Comparison of ENCODE assay signal across 8 cellular contexts in the genomic region with DNA sequence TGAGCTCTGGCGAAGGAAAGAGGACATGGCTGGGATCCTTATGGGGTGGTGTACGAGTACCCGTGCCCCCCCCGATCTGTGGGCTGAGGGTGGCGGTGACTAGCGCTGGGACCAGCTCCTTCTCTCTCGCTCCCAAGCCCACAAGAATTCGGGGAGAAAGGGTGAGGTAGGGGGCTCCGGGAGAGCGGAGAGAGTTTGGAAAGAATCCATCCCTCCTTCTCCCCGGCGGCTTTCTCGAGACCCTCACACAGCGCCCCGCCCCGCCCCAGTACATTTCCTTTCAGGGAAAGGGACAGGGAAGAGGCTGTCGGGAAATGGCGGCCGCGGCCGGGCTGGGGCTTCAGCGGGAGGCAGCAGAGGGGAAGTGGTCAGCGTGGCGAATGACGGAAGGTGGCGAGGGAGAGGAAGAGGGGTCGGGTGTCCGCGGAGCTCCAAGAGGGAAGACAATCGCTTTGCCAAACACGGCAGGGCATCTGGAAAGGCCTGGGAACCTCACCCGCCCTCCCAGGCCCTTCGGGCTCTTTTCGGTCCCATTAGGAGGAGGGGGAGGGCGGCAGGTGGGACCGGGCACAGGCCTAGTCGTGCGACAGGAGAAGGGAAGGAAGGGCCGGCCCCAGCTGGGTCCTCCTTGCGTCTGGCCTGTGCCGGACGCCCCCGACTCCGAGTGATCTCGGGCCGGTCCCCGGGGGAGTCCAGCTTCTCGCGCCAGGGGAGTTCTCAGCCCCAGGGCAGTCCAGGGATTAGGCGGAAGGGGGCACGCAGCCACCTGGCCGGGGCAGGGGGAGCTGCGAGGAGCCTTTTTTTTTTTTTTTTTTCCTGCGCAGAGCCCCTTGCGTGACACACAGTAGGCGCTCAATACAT. TPM values are rescaled to one million over a fixed set of nuclear protein-coding genes. Genes with fewer than 3 reads are reported as not detected.
A peak's percentile ranks its signal among the peaks of the same experiment; 100 is the strongest.
DNase-seq lines count a peak whose midpoint lies in the region; ATAC-seq and TF ChIP-seq lines count a peak whose summit lies in the region.

No MANE protein-coding gene starts in this region.

- H3K27me3 Mint-ChIP-seq in CD4-positive, alpha-beta memory T cell: no peaks in the 10 kb centered on the region

- 1% methylated on average over 29 to 30 of the region's 56 CpGs for WGBS in thyroid gland, 2 donors

- intact Hi-C loops in CD4-positive, alpha-beta memory T cell (cut with micrococcal nuclease): loop anchor here (5.0 to 10.0 kb wide), 2 partner anchors 179 to 1237 kb away; partner anchors contain the start of gene GPRASP1
- intact Hi-C loops in mucosa of descending colon (cut with DNase I, micrococcal nuclease): no loop called here
- intact Hi-C loops in thyroid gland (cut with DNase I): no loop called here

- peak overlapping the region; percentile 74 for H3K27ac ChIP-seq in CD4-positive, alpha-beta memory T cell (ENCODE audit: low read depth, low read length)
- H3K27ac ChIP-seq in thyroid gland: peak overlapping the region; percentile 81 to 98 (median 96)

- CTCF ChIA-PET in CD4-positive, alpha-beta memory T cell (lab: Charles Lee; ENCODE audit: partially characterized antibody): interaction anchor here (1.1 to 5.8 kb wide), 7 partner anchors 11 to 381 kb away, joined by 3 to 35 read pairs (median 5); partner anchors contain the start of gene RPL36A

- peaks cover 8 to 12% of the 10 kb centered on the region in 2 donors for H3K36me3 Mint-ChIP-seq in CD4-positive, alpha-beta memory T cell

- peak overlapping the region; percentile 84 to 99 (median 94) for H3K27ac Mint-ChIP-seq in CD4-positive, alpha-beta memory T cell

- TF ChIP-seq CTCF in epithelial cell of esophagus (IDR thresholded peaks at IDR 0.05; ENCODE audit: insufficient read depth, low read depth, low read length, missing control alignments) (no peak), mucosa of descending colon (IDR thresholded peaks at IDR 0.05) (no peak), thyroid gland (IDR thresholded peaks at IDR 0.05) (no peak)

- peaks cover 15 to 46% (median 28%) of the 10 kb centered on the region in 4 donors for H3K4me1 Mint-ChIP-seq in CD4-positive, alpha-beta memory T cell

- TF ChIP-seq POLR2A in thyroid gland (IDR thresholded peaks at IDR 0.05): peak; percentile 18 to 67

- DNase-seq in CD4-positive, alpha-beta memory T cell: peak; percentile 20 to 38 (median 32)
- DNase-seq in MG63 (peak; percentile 4), epithelial cell of esophagus (ENCODE audit: low read depth) (no peak), mucosa of descending colon (peak; percentile 65 to 74 (median 72)), thyroid gland (peak; percentile 45 to 56), T1000 (lab: John Stamatoyannopoulos, UW) (no peak)
- peak; percentile 18 for DNase-seq in activated CD8-positive, alpha-beta memory T cell treated with anti-CD3 and anti-CD28 coated beads, Interleukin-2, amount 50 U/mL, for 4 hours

- POLR2A ChIA-PET in CD4-positive, alpha-beta memory T cell (lab: Charles Lee; ENCODE audit: partially characterized antibody): interaction anchor here (0.9 to 3.8 kb wide), 7 partner anchors 10 to 513 kb away, joined by 3 to 29 read pairs (median 5); partner anchors contain the start of genes CENPI, GLA, HNRNPH2 and RPL36A

- peaks cover 29% of the 10 kb centered on the region for H3K4me1 ChIP-seq in CD4-positive, alpha-beta memory T cell (ENCODE audit: insufficient read depth, low read length)
- no peaks in the 10 kb centered on the region for H3K4me1 ChIP-seq in mucosa of descending colon (ENCODE audit: low read depth)
- H3K4me1 ChIP-seq in thyroid gland: peaks cover 0 to 7% of the 10 kb centered on the region in 2 donors

- no peaks in the 10 kb centered on the region for H3K27me3 ChIP-seq in CD4-positive, alpha-beta memory T cell (ENCODE audit: insufficient read depth, low read length)
- H3K27me3 ChIP-seq in MG63: no peaks in the 10 kb centered on the region
- H3K27me3 ChIP-seq in thyroid gland: no peaks in the 10 kb centered on the region

- H3K9me3 Mint-ChIP-seq in CD4-positive, alpha-beta memory T cell: no peaks in the 10 kb centered on the region

- no peaks in the 10 kb centered on the region for H3K36me3 ChIP-seq in CD4-positive, alpha-beta memory T cell (ENCODE audit: insufficient read depth, low read length)
- H3K36me3 ChIP-seq in MG63: peaks cover 3% of the 10 kb centered on the region; the same call in 1 of the 2 replicates
- no peaks in the 10 kb centered on the region for H3K36me3 ChIP-seq in mucosa of descending colon (ENCODE audit: low read depth)
- no peaks in the 10 kb centered on the region for H3K36me3 ChIP-seq in thyroid gland

- peak overlapping the region; percentile 84 to 93 (median 92) for H3K4me3 Mint-ChIP-seq in CD4-positive, alpha-beta memory T cell

- no peaks in the 10 kb centered on the region for H3K9me3 ChIP-seq in CD4-positive, alpha-beta memory T cell (ENCODE audit: control insufficient read depth in 1 of 2, low read length in 2 of 2)
- H3K9me3 ChIP-seq in MG63: no peaks in the 10 kb centered on the region
- no peaks in the 10 kb centered on the region for H3K9me3 ChIP-seq in mucosa of descending colon
- H3K9me3 ChIP-seq in thyroid gland: no peaks in the 10 kb centered on the region

- ATAC-seq in GM19452 (IDR thresholded peaks at IDR 0.05; ENCODE audit: unreplicated experiment) (peak; percentile 43), mucosa of descending colon (peak; percentile 69)

- H3K4me3 ChIP-seq in CD4-positive, alpha-beta memory T cell (ENCODE audit: low read length in 2 of 2): peak overlapping the region; percentile 36 to 63
- H3K4me3 ChIP-seq in MG63 (no peak overlapping the region), epithelial cell of esophagus (ENCODE audit: low read length) (peak overlapping the region; percentile 50), mucosa of descending colon (peak overlapping the region; percentile 36), thyroid gland (replicated peaks in 1 of 3) (peak overlapping the region in 2 of 3 donors; percentile 36 to 39)

RNA-seq across cellular contexts. Expression of gene HNRNPH2, which starts 10.2 kb away (rescaled TPM):
- 10 to 100 TPM; 40.1 to 40.9 TPM for total RNA-seq in CD4-positive, alpha-beta memory T cell
- polyA plus RNA-seq in CD4-positive, alpha-beta memory T cell: 100 to 1,000 TPM in 1 of 2 donors, 10 to 100 TPM in 1; 86.1 to 105 TPM
- total RNA-seq in MG63 (2014; rRNA removed; shearing (Covaris generic); ENCODE audit: low replicate concordance): 25.9 and 40.6 TPM in 2 replicates
- total RNA-seq in mucosa of descending colon (10 to 100 TPM; 43.6 to 65.0 (median 60.7) TPM), thyroid gland (10 to 100 TPM; 53.5 to 68.4 (median 67.5) TPM)

RNA-seq across cellular contexts. Expression of gene GLA, which starts 10.5 kb away (rescaled TPM):
- 10 to 100 TPM; 13.1 TPM for total RNA-seq in CD4-positive, alpha-beta memory T cell
- polyA plus RNA-seq in CD4-positive, alpha-beta memory T cell: 10 to 100 TPM in 1 of 2 donors, 1 to 10 TPM in 1; 9.6 to 16.1 TPM
- 30.1 and 34.8 TPM in 2 replicates for total RNA-seq in MG63 (2014; rRNA removed; shearing (Covaris generic); ENCODE audit: low replicate concordance)
- total RNA-seq in mucosa of descending colon (10 to 100 TPM; 17.7 to 26.9 (median 21.1) TPM), thyroid gland (10 to 100 TPM; 16.5 to 37.5 (median 26.8) TPM)

RNA-seq across cellular contexts. Expression of gene RPL36A, which starts 27.4 kb away (rescaled TPM):
- total RNA-seq in CD4-positive, alpha-beta memory T cell: 100 to 1,000 TPM; 380 to 428 TPM
- 1,000 to 10,000 TPM; 2,296 to 2,724 TPM for polyA plus RNA-seq in CD4-positive, alpha-beta memory T cell
- 879 and 3,439 TPM in 2 replicates for total RNA-seq in MG63 (2014; rRNA removed; shearing (Covaris generic); ENCODE audit: low replicate concordance)
- total RNA-seq in mucosa of descending colon (100 to 1,000 TPM; 125 to 181 (median 167) TPM), thyroid gland (1,000 to 10,000 TPM in 2 of 4 donors, 100 to 1,000 TPM in 2; 258 to 2,076 (median 1,246) TPM)

RNA-seq across cellular contexts. Expression of gene BTK, which starts 32.2 kb away (rescaled TPM):
- total RNA-seq in CD4-positive, alpha-beta memory T cell: 1 to 10 TPM; 1.6 to 1.9 TPM
- polyA plus RNA-seq in CD4-positive, alpha-beta memory T cell: 1 to 10 TPM in 1 of 2 donors, not detected in 1; 1.1 TPM
- 0.59 TPM in 1 of 2 replicates, not detected in the other for total RNA-seq in MG63 (2014; rRNA removed; shearing (Covaris generic); ENCODE audit: low replicate concordance)
- total RNA-seq in mucosa of descending colon (1 to 10 TPM; 1.8 to 5.6 (median 5.0) TPM), thyroid gland (1 to 10 TPM in 3 of 4 donors, under 1 TPM in 1; 0.49 to 5.2 (median 1.6) TPM)

Comparison
In these comparisons a context has a peak if more than half of its experiments do, and no peak if none do; other contexts are left out.
1. DNase-seq: peak in CD4-positive, alpha-beta memory T cell (5 of 5), MG63 (single experiment), activated CD8-positive, alpha-beta memory T cell treated with anti-CD3 and anti-CD28 coated beads, Interleukin-2, amount 50 U/mL, for 4 hours (single experiment), mucosa of descending colon (3 of 3) and thyroid gland (2 of 2); none in epithelial cell of esophagus (single experiment) and T1000 (single experiment).